8 cellular contexts compared by ENCODE assay signal in genomic region chr15:45198337-45199135, GRCh38. TPM values are rescaled to one million over a fixed set of nuclear protein-coding genes. Genes with fewer than 3 reads are reported as not detected.
A peak's percentile ranks its signal among the peaks of the same experiment; 100 is the strongest.
DNase-seq lines count a peak whose midpoint lies in the region; ATAC-seq and TF ChIP-seq lines count a peak whose summit lies in the region.

No MANE protein-coding gene starts in this region.

- peaks cover 19% of the 10 kb centered on the region for H3K4me1 ChIP-seq in BLaER1

- TF ChIP-seq CTCF in lower leg skin (IDR thresholded peaks at IDR 0.05) = peak in 1 of 3 donors; percentile 49

- no peak overlapping the region for H3K4me3 Mint-ChIP-seq in activated CD4-positive, alpha-beta T cell treated with anti-CD3 and anti-CD28 coated beads, Interleukin-2, amount 10 ng/mL, durations not matched to agents 7 days and 5 days

- peaks cover 20% of the 10 kb centered on the region for H3K4me1 Mint-ChIP-seq in activated CD4-positive, alpha-beta T cell treated with anti-CD3 and anti-CD28 coated beads, Interleukin-2, amount 10 ng/mL, durations not matched to agents 7 days and 5 days

- POLR2A ChIA-PET in activated CD4-positive, alpha-beta T cell treated with anti-CD3 and anti-CD28 coated beads, Interleukin-2, amount 10 ng/mL, durations not matched to agents 7 days and 5 days (lab: Charles Lee) = interaction anchor here (0.8 kb wide), 1 partner anchor 29 kb away, joined by 3 read pairs; no protein-coding TSS in a partner anchor

- H3K9me3 ChIP-seq in BLaER1 = no peaks in the 10 kb centered on the region

- peak overlapping the region; percentile 93 for H3K4me2 ChIP-seq in BLaER1

- TF ChIP-seq POLR2A in GM19193 (IDR thresholded peaks at IDR 0.05; ENCODE audit: extremely low read depth, insufficient read depth, insufficient read length) = peak; percentile 90
- peak in 1 of 2 donors; percentile 82 for TF ChIP-seq POLR2A in lower leg skin (IDR thresholded peaks at IDR 0.05)

- no peaks in the 10 kb centered on the region for H3K36me3 ChIP-seq in BLaER1

- H3K9ac ChIP-seq in BLaER1 = peak overlapping the region; percentile 84

- DNase-seq in NCI-H526 (lab: John Stamatoyannopoulos, UW) (peak; percentile 94), dermis microvascular lymphatic vessel endothelial cell (ENCODE audit: low read depth in 2 of 2) (peak; percentile 98), lower leg skin (ENCODE audit: low spot score in 2 of 2) (peak; percentile 99)
- DNase-seq in activated CD4-positive, alpha-beta T cell treated with anti-CD3 and anti-CD28 coated beads, Interleukin-2, amount 10 ng/mL, durations not matched to agents 7 days and 5 days = peak; percentile 95
- peak; percentile 83 to 93 for DNase-seq in stimulated activated CD4-positive, alpha-beta T cell treated with anti-CD3 and anti-CD28 coated beads, Interleukin-4, amount 100 ng/mL, for 4 hours

- H3K4me3 ChIP-seq in BLaER1 (peak overlapping the region; percentile 74), lower leg skin (ENCODE audit: low read depth, poor library complexity, severe bottlenecking) (peak overlapping the region; percentile 40)

- H3K36me3 Mint-ChIP-seq in activated CD4-positive, alpha-beta T cell treated with anti-CD3 and anti-CD28 coated beads, Interleukin-2, amount 10 ng/mL, durations not matched to agents 7 days and 5 days (ENCODE audit: low read depth) = no peaks in the 10 kb centered on the region

- peak; percentile 54 for ATAC-seq in HG03432 (IDR thresholded peaks at IDR 0.05; ENCODE audit: unreplicated experiment)

- CTCF ChIA-PET in activated CD4-positive, alpha-beta T cell treated with anti-CD3 and anti-CD28 coated beads, Interleukin-2, amount 10 ng/mL, durations not matched to agents 7 days and 5 days (lab: Charles Lee) = interaction anchor here (0.7 to 1.8 kb wide), 21 partner anchors 8 to 232 kb away, joined by 3 to 13 read pairs (median 4); no protein-coding TSS in a partner anchor

- peaks cover 2% of the 10 kb centered on the region for H3K27me3 Mint-ChIP-seq in activated CD4-positive, alpha-beta T cell treated with anti-CD3 and anti-CD28 coated beads, Interleukin-2, amount 10 ng/mL, durations not matched to agents 7 days and 5 days

- 0% methylated on average over 42 of the region's 42 CpGs for WGBS in lower leg skin, 2 donors

- H4K20me1 ChIP-seq in BLaER1 = no peaks in the 10 kb centered on the region

- no peaks in the 10 kb centered on the region for H3K27me3 ChIP-seq in BLaER1

- intact Hi-C loops in lower leg skin (cut with DNase I; ENCODE audit: low total_unique reads) = no loop called here

- peak overlapping the region; percentile 86 for H3K27ac ChIP-seq in BLaER1

- no peaks in the 10 kb centered on the region for H3K9me3 Mint-ChIP-seq in activated CD4-positive, alpha-beta T cell treated with anti-CD3 and anti-CD28 coated beads, Interleukin-2, amount 10 ng/mL, durations not matched to agents 7 days and 5 days

- no peak overlapping the region for H3K27ac Mint-ChIP-seq in activated CD4-positive, alpha-beta T cell treated with anti-CD3 and anti-CD28 coated beads, Interleukin-2, amount 10 ng/mL, durations not matched to agents 7 days and 5 days

RNA-seq across cellular contexts. Expression of gene SHF, which starts 10.8 kb away (rescaled TPM):
- total RNA-seq in activated CD4-positive, alpha-beta T cell treated with anti-CD3 and anti-CD28 coated beads, Interleukin-2, amount 10 ng/mL, durations not matched to agents 7 days and 5 days = under 1 TPM; 0.79 to 0.92 TPM
- total RNA-seq in dermis microvascular lymphatic vessel endothelial cell = 3.1 and 5.1 TPM in 2 replicates
- 10 to 100 TPM in 2 of 4 donors, 1 to 10 TPM in 2; 6.0 to 19.4 (median 13.0) TPM for total RNA-seq in lower leg skin

RNA-seq across cellular contexts. Expression of gene SLC28A2, which starts 53.5 kb away (rescaled TPM):
- not detected for total RNA-seq in activated CD4-positive, alpha-beta T cell treated with anti-CD3 and anti-CD28 coated beads, Interleukin-2, amount 10 ng/mL, durations not matched to agents 7 days and 5 days
- not detected in 2 replicates for total RNA-seq in dermis microvascular lymphatic vessel endothelial cell
- total RNA-seq in lower leg skin = not detected

Comparison
In these comparisons a context has a peak if more than half of its experiments do, and no peak if none do; other contexts are left out.
1. Peak in every context shown above with its lines: DNase-seq, ATAC-seq, H3K4me3 ChIP-seq and H3K27ac ChIP-seq.